Comparison of ENCODE assay signal across 16 cellular contexts in genomic region chr3:68142331-68142887, GRCh38.
"Had no signal": no experiment of that assay in that cellular context is flagged by ENCODE, and none has a peak within 500 bp of the region (broad histone marks: within the 10 kb centered on the region; RNA-seq: fewer than 3 reads in every experiment).

No MANE protein-coding gene starts in this region.

- H3K36me3 ChIP-seq: SJSA1 had no signal

- H3K27ac ChIP-seq: SJSA1, SK-N-MC had no signal

- H3K4me3 ChIP-seq: SJSA1, SK-N-MC had no signal

- H3K4me1 ChIP-seq: SJSA1 had no signal

- H3K27me3 ChIP-seq: SJSA1 had no signal

- DNase-seq: KBM-7, MV-4-11, NCI-H1048, NCI-H1105, NCI-H1417, NCI-H187, NCI-H2029, NCI-H2081 treated with DMSO at 0.1 percent for 48 hours, NCI-H2227 treated with DMSO at 0.1 percent for 48 hours, NCI-H524, NCI-H82, Right ventricle myocardium superior, RPMI8226, SIG-M5 had no signal
